In the genomic region with DNA sequence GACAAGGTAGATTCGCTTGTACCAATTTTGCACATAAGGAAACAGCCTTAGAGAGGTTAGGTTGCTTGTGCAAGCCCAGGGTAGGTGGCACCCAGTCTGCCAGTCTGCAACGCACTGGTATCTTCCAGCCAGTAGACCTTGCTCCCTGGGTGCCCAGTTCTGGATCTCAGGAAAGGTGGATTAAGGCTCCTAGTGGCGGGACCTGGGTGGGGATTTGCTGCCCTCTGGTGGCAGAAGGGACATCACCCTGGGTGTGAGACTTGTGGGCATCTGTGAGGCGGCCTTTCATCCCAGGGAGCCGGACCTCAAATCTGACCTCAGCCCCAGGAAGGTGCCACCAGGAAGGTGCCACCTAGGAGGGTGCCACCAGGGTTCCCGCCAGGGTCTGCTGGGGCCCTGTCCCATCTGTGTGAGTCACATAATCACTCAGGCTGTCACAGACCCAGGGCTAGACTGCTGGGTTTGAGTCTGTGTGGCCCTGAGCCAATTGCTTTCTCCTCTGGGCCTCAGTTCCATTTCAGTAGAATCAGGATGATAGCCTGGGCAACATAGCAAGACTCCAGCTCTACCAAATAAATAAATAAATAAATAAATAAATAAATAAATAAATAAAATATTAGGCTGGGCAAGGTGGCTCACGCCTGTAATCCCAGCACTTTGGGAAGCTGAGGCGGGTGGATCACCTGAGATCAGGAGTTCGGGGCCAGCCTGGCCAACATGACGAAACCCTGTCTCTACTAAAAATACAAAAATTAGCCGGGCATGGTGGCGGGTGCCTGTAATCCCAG, we compare ENCODE assay signal across 1 cellular context.
TF ChIP-seq lines count a peak whose summit lies in the region.

No MANE protein-coding gene starts in this region.

TF ChIP-seq in K562, 482 proteins besides CTCF, POLR2A, EP300 and RAD21 (continued from another document):
- TF ChIP-seq ATF7 (IDR thresholded peaks at IDR 0.05) (peak; percentile 17; the same call in 1 of the 2 replicates), JUND (IDR thresholded peaks at IDR 0.05; ENCODE audit: borderline replicate concordance, low read depth, low read length) (no peak), JUND (tag; IDR thresholded peaks at IDR 0.05; ENCODE audit: borderline replicate concordance, low read depth, low read length) (no peak; the same call in 2 of the 3 replicates), KAT8 (IDR thresholded peaks at IDR 0.05; ENCODE audit: low read depth) (no peak), HDGF (IDR thresholded peaks at IDR 0.05) (peak; percentile 66; the same call in 1 of the 2 replicates), ZNF324 (CRISPR knock-in tag; IDR thresholded peaks at IDR 0.05) (no peak), MTA2 (IDR thresholded peaks at IDR 0.05; ENCODE audit: low read depth) (no peak), RNF2 (IDR thresholded peaks at IDR 0.05) (no peak), POLR2AphosphoS2 (IDR thresholded peaks at IDR 0.05; ENCODE audit: low read length) (0 out of 2 replicates have a peak, but pooled peaks have one; percentile 41), NRF1 (conservative IDR thresholded peaks at IDR 0.05 in 1 of 2, IDR thresholded peaks at IDR 0.05 in 1 of 2) (0 out of 4 replicates have a peak, but pooled peaks have one; percentile 6 to 11), MCM3 (IDR thresholded peaks at IDR 0.05) (no peak), CBX1 (IDR thresholded peaks at IDR 0.05; ENCODE audit: low read depth) (no peak), TFAM (CRISPR knock-in tag; conservative IDR thresholded peaks at IDR 0.05) (no peak), ESRRA (IDR thresholded peaks at IDR 0.05; ENCODE audit: borderline replicate concordance, low read depth) (0 out of 2 replicates have a peak, but pooled peaks have one; percentile 17), TCF15 (CRISPR knock-in tag; IDR thresholded peaks at IDR 0.05) (no peak), NFXL1 (CRISPR knock-in tag; IDR thresholded peaks at IDR 0.05) (no peak), SMC3 (conservative IDR thresholded peaks at IDR 0.05; ENCODE audit: insufficient read depth, low read depth, low read length) (peak; percentile 96), PPARD (CRISPR knock-in tag; IDR thresholded peaks at IDR 0.05) (no peak), ZFPM2 (CRISPR knock-in tag; IDR thresholded peaks at IDR 0.05) (no peak), SRF (CRISPR knock-in tag; IDR thresholded peaks at IDR 0.05) (no peak), DEAF1 (CRISPR knock-in tag; IDR thresholded peaks at IDR 0.05) (peak; percentile 51), XRCC5 (IDR thresholded peaks at IDR 0.05; ENCODE audit: low read depth, low read length) (0 out of 2 replicates have a peak, but pooled peaks have one; percentile 27), POLR2G (IDR thresholded peaks at IDR 0.05; ENCODE audit: low read depth, low read length) (0 out of 2 replicates have a peak, but pooled peaks have one; percentile 38), YY1 (IDR thresholded peaks at IDR 0.05; ENCODE audit: borderline replicate concordance in 1 of 3, control insufficient read depth in 1 of 3, extremely low read depth in 1 of 3, insufficient read depth in 3 of 3, insufficient read length in 1 of 3, insufficient replicate concordance in 2 of 3, low read depth in 1 of 3, low read length in 2 of 3) (no peak), TCF7L2 (IDR thresholded peaks at IDR 0.05; ENCODE audit: low read depth, low read length) (no peak), ZNF24 (IDR thresholded peaks at IDR 0.05) (no peak), LARP7 (IDR thresholded peaks at IDR 0.05) (no peak), RBM14 (IDR thresholded peaks at IDR 0.05; ENCODE audit: borderline replicate concordance, insufficient read depth, low read depth, low read length) (no peak), MAFG (tag; conservative IDR thresholded peaks at IDR 0.05) (no peak), ZNF354B (CRISPR knock-in tag; IDR thresholded peaks at IDR 0.05) (no peak), NFATC3 (IDR thresholded peaks at IDR 0.05) (no peak), ELK3 (CRISPR knock-in tag; IDR thresholded peaks at IDR 0.05) (no peak)
- TF ChIP-seq, protein P1, sequence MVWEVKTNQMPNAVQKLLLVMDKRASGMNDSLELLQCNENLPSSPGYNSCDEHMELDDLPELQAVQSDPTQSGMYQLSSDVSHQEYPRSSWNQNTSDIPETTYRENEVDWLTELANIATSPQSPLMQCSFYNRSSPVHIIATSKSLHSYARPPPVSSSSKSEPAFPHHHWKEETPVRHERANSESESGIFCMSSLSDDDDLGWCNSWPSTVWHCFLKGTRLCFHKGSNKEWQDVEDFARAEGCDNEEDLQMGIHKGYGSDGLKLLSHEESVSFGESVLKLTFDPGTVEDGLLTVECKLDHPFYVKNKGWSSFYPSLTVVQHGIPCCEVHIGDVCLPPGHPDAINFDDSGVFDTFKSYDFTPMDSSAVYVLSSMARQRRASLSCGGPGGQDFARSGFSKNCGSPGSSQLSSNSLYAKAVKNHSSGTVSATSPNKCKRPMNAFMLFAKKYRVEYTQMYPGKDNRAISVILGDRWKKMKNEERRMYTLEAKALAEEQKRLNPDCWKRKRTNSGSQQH (CRISPR knock-in tag; IDR thresholded peaks at IDR 0.05), result no peak
- TF ChIP-seq, protein P2, sequence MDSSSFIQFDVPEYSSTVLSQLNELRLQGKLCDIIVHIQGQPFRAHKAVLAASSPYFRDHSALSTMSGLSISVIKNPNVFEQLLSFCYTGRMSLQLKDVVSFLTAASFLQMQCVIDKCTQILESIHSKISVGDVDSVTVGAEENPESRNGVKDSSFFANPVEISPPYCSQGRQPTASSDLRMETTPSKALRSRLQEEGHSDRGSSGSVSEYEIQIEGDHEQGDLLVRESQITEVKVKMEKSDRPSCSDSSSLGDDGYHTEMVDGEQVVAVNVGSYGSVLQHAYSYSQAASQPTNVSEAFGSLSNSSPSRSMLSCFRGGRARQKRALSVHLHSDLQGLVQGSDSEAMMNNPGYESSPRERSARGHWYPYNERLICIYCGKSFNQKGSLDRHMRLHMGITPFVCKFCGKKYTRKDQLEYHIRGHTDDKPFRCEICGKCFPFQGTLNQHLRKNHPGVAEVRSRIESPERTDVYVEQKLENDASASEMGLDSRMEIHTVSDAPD (CRISPR knock-in tag; IDR thresholded peaks at IDR 0.05), result no peak
- TF ChIP-seq, protein P3, sequence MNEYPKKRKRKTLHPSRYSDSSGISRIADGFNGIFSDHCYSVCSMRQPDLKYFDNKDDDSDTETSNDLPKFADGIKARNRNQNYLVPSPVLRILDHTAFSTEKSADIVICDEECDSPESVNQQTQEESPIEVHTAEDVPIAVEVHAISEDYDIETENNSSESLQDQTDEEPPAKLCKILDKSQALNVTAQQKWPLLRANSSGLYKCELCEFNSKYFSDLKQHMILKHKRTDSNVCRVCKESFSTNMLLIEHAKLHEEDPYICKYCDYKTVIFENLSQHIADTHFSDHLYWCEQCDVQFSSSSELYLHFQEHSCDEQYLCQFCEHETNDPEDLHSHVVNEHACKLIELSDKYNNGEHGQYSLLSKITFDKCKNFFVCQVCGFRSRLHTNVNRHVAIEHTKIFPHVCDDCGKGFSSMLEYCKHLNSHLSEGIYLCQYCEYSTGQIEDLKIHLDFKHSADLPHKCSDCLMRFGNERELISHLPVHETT (CRISPR knock-in tag; conservative IDR thresholded peaks at IDR 0.05 in 1 of 2, IDR thresholded peaks at IDR 0.05 in 1 of 2), result no peak
